In the genomic region with DNA sequence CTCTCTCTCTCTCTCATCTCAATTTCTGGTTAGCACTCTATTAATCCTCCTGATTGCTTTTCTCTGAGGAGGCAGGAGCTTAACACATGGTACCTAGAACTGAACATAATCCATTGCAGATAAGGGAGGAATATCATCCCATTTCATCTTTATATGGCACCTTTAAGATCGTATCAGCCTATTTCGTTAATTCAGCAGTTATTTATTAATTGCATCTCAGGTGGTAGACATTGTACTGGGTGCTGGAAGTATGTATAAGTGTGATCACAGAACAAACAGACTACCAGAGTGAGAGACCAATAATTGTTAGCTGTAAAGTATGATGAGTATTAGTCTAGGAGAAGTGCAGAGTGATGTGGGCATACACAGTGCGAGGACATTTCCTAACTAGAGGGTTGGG, we compare ENCODE assay signal across 13 cellular contexts.
"Had no signal": no experiment of that assay in that cellular context is flagged by ENCODE, and none has a peak within 500 bp of the region (broad histone marks: within the 10 kb centered on the region; RNA-seq: fewer than 3 reads in every experiment).

No MANE protein-coding gene starts in this region.

- H3K36me3 Mint-ChIP-seq: memory B cell; stimulated activated effector memory CD8-positive, alpha-beta T cell treated with anti-CD3 and anti-CD28 coated beads, Interleukin-12 subunit alpha, Interleukin-12 subunit beta, amount 100 ng/mL, for 72 hours had no signal

- H3K27ac Mint-ChIP-seq: activated CD4-positive, alpha-beta T cell treated with anti-CD3 and anti-CD28 coated beads, Interleukin-2, amount 10 ng/mL, durations not matched to agents 24 days and 14 days; activated naive CD8-positive, alpha-beta T cell treated with anti-CD3 and anti-CD28 coated beads, Interleukin-2, amount 50 U/mL, for 24 hours; memory B cell; stimulated activated effector memory CD8-positive, alpha-beta T cell treated with anti-CD3 and anti-CD28 coated beads, Interleukin-12 subunit alpha, Interleukin-12 subunit beta, amount 100 ng/mL, for 72 hours; T-helper 1 cell treated with Interleukin-12 subunit alpha and Interleukin-12 subunit beta and Interleukin-4 antibody, amounts not matched to agents 30 μg/mL and 1 μg/mL, for 36 hours had no signal

- ATAC-seq: activated naive CD8-positive, alpha-beta T cell treated with anti-CD3 and anti-CD28 coated beads, Interleukin-2, amount 50 U/mL, for 24 hours; stimulated activated effector memory CD8-positive, alpha-beta T cell treated with anti-CD3 and anti-CD28 coated beads, Interleukin-12 subunit alpha, Interleukin-12 subunit beta, amount 100 ng/mL, for 72 hours had no signal

- H3K27me3 Mint-ChIP-seq: activated CD4-positive, alpha-beta T cell treated with anti-CD3 and anti-CD28 coated beads, Interleukin-2, amount 10 ng/mL, durations not matched to agents 24 days and 14 days; central memory CD8-positive, alpha-beta T cell had no signal

- H3K4me3 Mint-ChIP-seq: activated CD4-positive, alpha-beta T cell treated with anti-CD3 and anti-CD28 coated beads, Interleukin-2, amount 10 ng/mL, durations not matched to agents 24 days and 14 days; activated naive CD8-positive, alpha-beta T cell treated with anti-CD3 and anti-CD28 coated beads, Interleukin-2, amount 50 U/mL, for 24 hours; central memory CD8-positive, alpha-beta T cell; memory B cell; stimulated activated effector memory CD8-positive, alpha-beta T cell treated with anti-CD3 and anti-CD28 coated beads, Interleukin-12 subunit alpha, Interleukin-12 subunit beta, amount 100 ng/mL, for 72 hours; T-helper 1 cell treated with Interleukin-12 subunit alpha and Interleukin-12 subunit beta and Interleukin-4 antibody, amounts not matched to agents 30 μg/mL and 1 μg/mL, for 36 hours had no signal

- H3K27ac ChIP-seq: left ventricle myocardium inferior, ovary, transverse colon had no signal

- H3K27me3 ChIP-seq: ovary, transverse colon had no signal

- H3K36me3 ChIP-seq: left ventricle myocardium inferior, ovary, transverse colon had no signal

- DNase-seq: activated CD4-positive, alpha-beta T cell treated with anti-CD3 and anti-CD28 coated beads, Interleukin-2, amount 10 ng/mL, durations not matched to agents 24 days and 14 days; activated CD8-positive, alpha-beta memory T cell treated with anti-CD3 and anti-CD28 coated beads for 24 hours; activated naive CD4-positive, alpha-beta T cell treated with Interleukin-2 at 50 U/mL for 16 hours; activated naive CD8-positive, alpha-beta T cell treated with anti-CD3 and anti-CD28 coated beads, Interleukin-2, amount 50 U/mL, for 24 hours; head of caudate nucleus; islet precursor cell; left ventricle myocardium inferior; ovary; transverse colon had no signal

- H3K4me3 ChIP-seq: left ventricle myocardium inferior, ovary, transverse colon had no signal

- H3K9me3 ChIP-seq: left ventricle myocardium inferior, ovary, transverse colon had no signal

- H3K9me3 Mint-ChIP-seq: activated CD4-positive, alpha-beta T cell treated with anti-CD3 and anti-CD28 coated beads, Interleukin-2, amount 10 ng/mL, durations not matched to agents 24 days and 14 days; activated naive CD8-positive, alpha-beta T cell treated with anti-CD3 and anti-CD28 coated beads, Interleukin-2, amount 50 U/mL, for 24 hours; central memory CD8-positive, alpha-beta T cell; memory B cell; stimulated activated effector memory CD8-positive, alpha-beta T cell treated with anti-CD3 and anti-CD28 coated beads, Interleukin-12 subunit alpha, Interleukin-12 subunit beta, amount 100 ng/mL, for 72 hours; T-helper 1 cell treated with Interleukin-12 subunit alpha and Interleukin-12 subunit beta and Interleukin-4 antibody, amounts not matched to agents 30 μg/mL and 1 μg/mL, for 36 hours had no signal

- H3K4me1 Mint-ChIP-seq: central memory CD8-positive, alpha-beta T cell; stimulated activated effector memory CD8-positive, alpha-beta T cell treated with anti-CD3 and anti-CD28 coated beads, Interleukin-12 subunit alpha, Interleukin-12 subunit beta, amount 100 ng/mL, for 72 hours had no signal
